Comparison of ENCODE assay signal across 1 cellular context in genomic region chr20:58650776-58651547, GRCh38.
TF ChIP-seq lines count a peak whose summit lies in the region.

STX16 (plus strand) TSS chr20:58651283; CDS start chr20:58652007, 724 bp downstream.

TF ChIP-seq in HepG2, 621 proteins besides CTCF, POLR2A, EP300 and RAD21 (continued from another document and continues in another):
- TF ChIP-seq KLF6 (CRISPR knock-in tag; IDR thresholded peaks at IDR 0.05) (peak; percentile 97), EEA1 (CRISPR knock-in tag; IDR thresholded peaks at IDR 0.05; ENCODE audit: borderline replicate concordance) (peak; percentile 95), ZNF343 (CRISPR knock-in tag; IDR thresholded peaks at IDR 0.05) (peak; percentile 99), CREB3 (CRISPR knock-in tag; IDR thresholded peaks at IDR 0.05) (no peak; the same call in 1 of the 2 replicates), TRAFD1 (CRISPR knock-in tag; IDR thresholded peaks at IDR 0.05; ENCODE audit: borderline replicate concordance) (peak; percentile 96; the same call in 1 of the 2 replicates), SIN3B (IDR thresholded peaks at IDR 0.05; ENCODE audit: low read length) (peak; percentile 99), CREB1 (IDR thresholded peaks at IDR 0.05) (peak; percentile 75), CREB1 (CRISPR knock-in tag; IDR thresholded peaks at IDR 0.05) (peak; percentile 75), TFE3 (CRISPR knock-in tag; IDR thresholded peaks at IDR 0.05) (peak; percentile 91), RBM22 (optimal IDR thresholded peaks at IDR 0.05; ENCODE audit: low read length) (peak; percentile 100), ZNF138 (CRISPR knock-in tag; IDR thresholded peaks at IDR 0.05; ENCODE audit: low read depth) (peak; percentile 98), SIN3A (IDR thresholded peaks at IDR 0.05; ENCODE audit: borderline replicate concordance, low read depth, low read length) (peak; percentile 94; the same call in 1 of the 2 replicates), ZNF12 (CRISPR knock-in tag; IDR thresholded peaks at IDR 0.05) (peak; percentile 95), CEBPB (IDR thresholded peaks at IDR 0.05; ENCODE audit: borderline replicate concordance, low read depth, low read length) (no peak), FOXK2 (IDR thresholded peaks at IDR 0.05) (peak; percentile 81), HOXA5 (CRISPR knock-in tag; IDR thresholded peaks at IDR 0.05) (peak; percentile 98), ZUFSP (CRISPR knock-in tag; IDR thresholded peaks at IDR 0.05; ENCODE audit: borderline replicate concordance) (no peak; the same call in 1 of the 2 replicates), ZNF629 (CRISPR knock-in tag; conservative IDR thresholded peaks at IDR 0.05) (peak; percentile 84), SATB2 (CRISPR knock-in tag; IDR thresholded peaks at IDR 0.05) (peak; percentile 96), U2AF1 (optimal IDR thresholded peaks at IDR 0.05; ENCODE audit: low read depth, low read length) (peak; percentile 99), ATM (IDR thresholded peaks at IDR 0.05; ENCODE audit: borderline replicate concordance) (no peak), ZNF572 (CRISPR knock-in tag; IDR thresholded peaks at IDR 0.05) (peak; percentile 97), ZNF749 (CRISPR knock-in tag; IDR thresholded peaks at IDR 0.05; ENCODE audit: borderline replicate concordance) (peak; percentile 75), NCOA2 (CRISPR knock-in tag; IDR thresholded peaks at IDR 0.05) (peak; percentile 87), NCOA1 (CRISPR knock-in tag; IDR thresholded peaks at IDR 0.05) (peak; percentile 93), ZSCAN31 (CRISPR knock-in tag; IDR thresholded peaks at IDR 0.05; ENCODE audit: low read depth) (peak; percentile 99), CEBPG (CRISPR knock-in tag; IDR thresholded peaks at IDR 0.05) (peak; percentile 75), KAT8 (CRISPR knock-in tag; IDR thresholded peaks at IDR 0.05) (peak; percentile 100), SSRP1 (CRISPR knock-in tag; IDR thresholded peaks at IDR 0.05) (peak; percentile 92; the same call in 1 of the 2 replicates), ZNF253 (CRISPR knock-in tag; IDR thresholded peaks at IDR 0.05; ENCODE audit: borderline replicate concordance) (peak; percentile 94), FIP1L1 (IDR thresholded peaks at IDR 0.05; ENCODE audit: borderline replicate concordance, insufficient read depth, low read depth, low read length) (peak; percentile 99), ZNF510 (CRISPR knock-in tag; IDR thresholded peaks at IDR 0.05; ENCODE audit: low read depth) (peak; percentile 98; the same call in 1 of the 2 replicates), ZFP41 (CRISPR knock-in tag; IDR thresholded peaks at IDR 0.05; ENCODE audit: borderline replicate concordance) (peak; percentile 97), TRIM24 (CRISPR knock-in tag; IDR thresholded peaks at IDR 0.05) (peak; percentile 78; the same call in 1 of the 2 replicates), ZIK1 (CRISPR knock-in tag; IDR thresholded peaks at IDR 0.05; ENCODE audit: borderline replicate concordance, low read depth) (peak; percentile 100), ZBTB42 (CRISPR knock-in tag; IDR thresholded peaks at IDR 0.05) (peak; percentile 67; the same call in 1 of the 2 replicates), SRSF1 (optimal IDR thresholded peaks at IDR 0.05; ENCODE audit: low read depth, low read length) (peak; percentile 99), GPN1 (CRISPR knock-in tag; IDR thresholded peaks at IDR 0.05; ENCODE audit: borderline replicate concordance) (peak; percentile 94), ZFAT (CRISPR knock-in tag; conservative IDR thresholded peaks at IDR 0.05) (peak; percentile 86; the same call in 1 of the 2 replicates), ZMAT5 (CRISPR knock-in tag; IDR thresholded peaks at IDR 0.05; ENCODE audit: borderline replicate concordance, low read depth) (no peak), POLR2G (IDR thresholded peaks at IDR 0.05; ENCODE audit: low read depth, low read length) (peak; percentile 96), ZNF235 (CRISPR knock-in tag; IDR thresholded peaks at IDR 0.05; ENCODE audit: borderline replicate concordance) (peak; percentile 95), ZNF142 (CRISPR knock-in tag; IDR thresholded peaks at IDR 0.05) (peak; percentile 90), TCF12 (IDR thresholded peaks at IDR 0.05) (no peak), TCF12 (CRISPR knock-in tag; IDR thresholded peaks at IDR 0.05) (peak; percentile 97), ZNF205 (CRISPR knock-in tag; IDR thresholded peaks at IDR 0.05) (peak; percentile 98), RFXANK (CRISPR knock-in tag; IDR thresholded peaks at IDR 0.05) (peak; percentile 93), NFE2L2 (IDR thresholded peaks at IDR 0.05; ENCODE audit: low read length) (no peak), LRRFIP1 (CRISPR knock-in tag; conservative IDR thresholded peaks at IDR 0.05) (0 out of 2 replicates have a peak, but pooled peaks have one; percentile 88), ZNF597 (CRISPR knock-in tag; IDR thresholded peaks at IDR 0.05) (peak; percentile 74; the same call in 1 of the 2 replicates), THRA (CRISPR knock-in tag; IDR thresholded peaks at IDR 0.05; ENCODE audit: borderline replicate concordance) (peak; percentile 92; the same call in 1 of the 2 replicates), ZNF430 (CRISPR knock-in tag; IDR thresholded peaks at IDR 0.05) (peak; percentile 99), ZKSCAN5 (CRISPR knock-in tag; IDR thresholded peaks at IDR 0.05) (peak; percentile 84; the same call in 1 of the 2 replicates)
